In the genomic region with DNA sequence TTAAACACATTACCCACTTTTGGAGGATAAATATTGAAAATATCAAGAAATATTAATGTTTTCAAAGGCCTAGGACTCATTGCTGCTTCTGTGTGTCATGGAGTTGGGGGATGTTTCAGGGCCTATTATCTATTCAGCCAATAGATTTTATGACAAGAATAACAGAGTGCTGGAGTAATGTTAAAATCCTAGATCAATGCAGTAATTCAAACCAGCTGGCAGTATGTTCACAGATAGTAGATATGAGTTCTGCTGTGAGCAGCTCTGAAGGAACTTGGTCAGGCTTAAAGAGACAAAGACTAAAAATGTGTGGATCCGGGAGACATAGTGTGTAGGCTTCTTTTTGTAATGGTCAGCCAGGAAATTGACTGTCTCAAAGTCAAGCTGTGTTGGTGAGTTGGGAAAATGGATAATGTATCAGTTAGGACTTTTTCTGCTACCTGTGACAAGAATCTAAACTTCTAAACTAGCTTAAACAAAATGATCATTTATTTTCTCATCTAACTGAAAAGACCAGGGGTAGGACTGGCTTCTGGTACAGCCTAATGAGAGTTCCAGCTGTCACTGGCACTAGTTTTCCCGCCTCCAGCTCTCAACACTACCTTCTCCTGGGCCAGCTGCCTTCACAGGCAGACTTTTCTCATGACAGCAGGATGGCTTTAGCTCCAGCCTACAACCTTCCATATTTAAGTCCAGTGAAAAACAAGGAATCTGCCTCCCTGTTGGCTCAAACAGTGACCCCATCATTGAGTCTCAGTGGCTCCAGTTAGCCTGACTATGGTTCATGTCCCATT, we compare ENCODE assay signal across 19 cellular contexts. TPM values are rescaled to one million over a fixed set of nuclear protein-coding genes. Genes with fewer than 3 reads are reported as not detected.
DNase-seq lines count a peak whose midpoint lies in the region; ATAC-seq and TF ChIP-seq lines count a peak whose summit lies in the region.
"Had no signal": no experiment of that assay in that cellular context is flagged by ENCODE, and none has a peak within 500 bp of the region (broad histone marks: within the 10 kb centered on the region; RNA-seq: fewer than 3 reads in every experiment).

No MANE protein-coding gene starts in this region.

- CTCF ChIA-PET in naive thymus-derived CD4-positive, alpha-beta T cell (lab: Charles Lee): interaction anchor here (1.8 to 2.0 kb wide), 2 partner anchors 16 to 115 kb away, joined by 6 to 9 read pairs; a partner anchor contains a TSS

- TF ChIP-seq EP300 in esophagus muscularis mucosa (IDR thresholded peaks at IDR 0.05): no peak

- no peak for DNase-seq in Right ventricle myocardium inferior (ENCODE audit: missing footprints)
- DNase-seq in cardiac septum (ENCODE audit: low spot score): no peak
- DNase-seq in esophagus muscularis mucosa (ENCODE audit: extremely low spot score): no peak
- no peak for DNase-seq in naive thymus-derived CD4-positive, alpha-beta T cell
- DNase-seq in stimulated activated CD4-positive, alpha-beta T cell treated with anti-CD3 and anti-CD28 coated beads, Interleukin-4, amount 100 ng/mL, for 1 hour: no peak
- no peak for DNase-seq in stimulated activated naive CD8-positive, alpha-beta T cell treated with anti-CD3 and anti-CD28 coated beads, Interleukin-15, Interleukin-2, amounts not matched to agents 100 U/mL and 50 U/mL, for 24 hours
- DNase-seq in superior temporal gyrus (ENCODE audit: extremely low spot score): no peak
- no peak for DNase-seq in NCI-H2227 treated with DMSO at 0.1 percent for 48 hours (lab: John Stamatoyannopoulos, UW)
- DNase-seq: activated CD4-positive, alpha-beta T cell treated with anti-CD3 and anti-CD28 coated beads, Interleukin-2, amount 10 ng/mL, durations not matched to agents 7 days and 5 days; activated effector memory CD4-positive, alpha-beta T cell treated with anti-CD3 and anti-CD28 coated beads, Interleukin-2, amount 50 U/mL, for 16 hours; AML-193; left colon; NCI-H1417 treated with DMSO at 0.1 percent for 48 hours; NCI-H510A treated with DMSO at 0.1 percent for 48 hours had no signal

- TF ChIP-seq POLR2A in esophagus muscularis mucosa (IDR thresholded peaks at IDR 0.05; ENCODE audit: low read depth): no peak

- peaks cover 0 to 21% (median 13%) of the 10 kb centered on the region in 7 donors for H3K4me1 Mint-ChIP-seq in naive thymus-derived CD4-positive, alpha-beta T cell
- H3K4me1 Mint-ChIP-seq: activated CD4-positive, alpha-beta T cell treated with anti-CD3 and anti-CD28 coated beads, Interleukin-2, amount 10 ng/mL, durations not matched to agents 7 days and 5 days had no signal

- intact Hi-C loops in Right ventricle myocardium inferior (cut with DNase I): loop anchor here (5.0 kb wide), 2 partner anchors 34 to 94 kb away; a partner anchor contains a TSS
- intact Hi-C loops in cardiac septum (cut with DNase I): loop anchor here (5.0 to 10.0 kb wide), 2 partner anchors 94 to 926 kb away; a partner anchor contains a TSS
- intact Hi-C loops in esophagus muscularis mucosa (cut with DNase I): loop anchor here (5.0 kb wide), 2 partner anchors 34 to 114 kb away; no protein-coding TSS in a partner anchor
- intact Hi-C loops in naive thymus-derived CD4-positive, alpha-beta T cell (cut with micrococcal nuclease): no loop called here

- no peak for TF ChIP-seq CTCF in esophagus muscularis mucosa (IDR thresholded peaks at IDR 0.05)

- peaks cover 6 to 70% (median 30%) of the 10 kb centered on the region in 5 donors for H3K36me3 Mint-ChIP-seq in naive thymus-derived CD4-positive, alpha-beta T cell
- H3K36me3 Mint-ChIP-seq: neural progenitor cell had no signal

- H3K36me3 ChIP-seq in esophagus muscularis mucosa: peaks cover 0 to 58% (median 20%) of the 10 kb centered on the region in 4 donors
- peaks cover 0 to 70% (median 0%) of the 10 kb centered on the region in 3 experiments for H3K36me3 ChIP-seq in naive thymus-derived CD4-positive, alpha-beta T cell (ENCODE audit: control insufficient read depth in 2 of 3, insufficient read depth in 3 of 3, low read length in 3 of 3)
- H3K36me3 ChIP-seq: neural progenitor cell had no signal

- H3K27me3 ChIP-seq in esophagus muscularis mucosa: no peaks in the 10 kb centered on the region
- no peaks in the 10 kb centered on the region for H3K27me3 ChIP-seq in naive thymus-derived CD4-positive, alpha-beta T cell (ENCODE audit: control insufficient read depth in 2 of 2, insufficient read depth in 2 of 2, low read length in 2 of 2)
- H3K27me3 ChIP-seq: hepatocyte, neural progenitor cell had no signal

- H3K27ac Mint-ChIP-seq in naive thymus-derived CD4-positive, alpha-beta T cell: peak overlapping the region in 2 of 9 donors; percentile 51 to 72
- H3K27ac Mint-ChIP-seq: activated CD4-positive, alpha-beta T cell treated with anti-CD3 and anti-CD28 coated beads, Interleukin-2, amount 10 ng/mL, durations not matched to agents 7 days and 5 days; neural progenitor cell; type B pancreatic cell had no signal

- ATAC-seq in Right ventricle myocardium inferior: peak; percentile 15
- no peak for ATAC-seq in naive thymus-derived CD4-positive, alpha-beta T cell
- ATAC-seq in stimulated activated naive CD8-positive, alpha-beta T cell treated with anti-CD3 and anti-CD28 coated beads, Interleukin-15, Interleukin-2, amounts not matched to agents 100 U/mL and 50 U/mL, for 24 hours: no peak
- ATAC-seq: GM12878, K562, left colon had no signal

- no peak overlapping the region for H3K4me3 ChIP-seq in esophagus muscularis mucosa
- no peak overlapping the region for H3K4me3 ChIP-seq in naive thymus-derived CD4-positive, alpha-beta T cell (ENCODE audit: low read length)
- H3K4me3 ChIP-seq: GM12878, hepatocyte, K562, neural progenitor cell had no signal

- peak overlapping the region; percentile 55 to 76 (median 70) for H3K27ac ChIP-seq in esophagus muscularis mucosa (replicated peaks in 1 of 4)
- H3K27ac ChIP-seq in naive thymus-derived CD4-positive, alpha-beta T cell (ENCODE audit: low read depth, low read length): peak overlapping the region; percentile 6
- H3K27ac ChIP-seq: neural progenitor cell had no signal

- no peaks in the 10 kb centered on the region for H3K27me3 Mint-ChIP-seq in naive thymus-derived CD4-positive, alpha-beta T cell
- H3K27me3 Mint-ChIP-seq: activated CD4-positive, alpha-beta T cell treated with anti-CD3 and anti-CD28 coated beads, Interleukin-2, amount 10 ng/mL, durations not matched to agents 7 days and 5 days; type B pancreatic cell had no signal

- 77% methylated on average over 2 of the region's 2 CpGs for WGBS in esophagus muscularis mucosa

- H3K9me3 Mint-ChIP-seq in naive thymus-derived CD4-positive, alpha-beta T cell: no peaks in the 10 kb centered on the region
- H3K9me3 Mint-ChIP-seq: activated CD4-positive, alpha-beta T cell treated with anti-CD3 and anti-CD28 coated beads, Interleukin-2, amount 10 ng/mL, durations not matched to agents 7 days and 5 days; neural progenitor cell; type B pancreatic cell had no signal

- no peak overlapping the region for H3K4me3 Mint-ChIP-seq in naive thymus-derived CD4-positive, alpha-beta T cell
- H3K4me3 Mint-ChIP-seq: activated CD4-positive, alpha-beta T cell treated with anti-CD3 and anti-CD28 coated beads, Interleukin-2, amount 10 ng/mL, durations not matched to agents 7 days and 5 days; neural progenitor cell; type B pancreatic cell had no signal

- POLR2A ChIA-PET in naive thymus-derived CD4-positive, alpha-beta T cell (lab: Charles Lee): no interaction called here

- no peaks in the 10 kb centered on the region for H3K9me3 ChIP-seq in esophagus muscularis mucosa
- H3K9me3 ChIP-seq in naive thymus-derived CD4-positive, alpha-beta T cell (ENCODE audit: control insufficient read depth in 2 of 3, low read length in 3 of 3): no peaks in the 10 kb centered on the region

- peaks cover 28 to 52% (median 45%) of the 10 kb centered on the region in 4 donors for H3K4me1 ChIP-seq in esophagus muscularis mucosa
- no peaks in the 10 kb centered on the region for H3K4me1 ChIP-seq in naive thymus-derived CD4-positive, alpha-beta T cell (ENCODE audit: control insufficient read depth in 2 of 2, insufficient read depth in 2 of 2, low read length in 2 of 2)
- H3K4me1 ChIP-seq: neural progenitor cell had no signal

RNA-seq across cellular contexts. Expression of a gene that starts 16.3 kb away (rescaled TPM):
- total RNA-seq in Right ventricle myocardium inferior (7.3 TPM), cardiac septum (9.4 TPM), esophagus muscularis mucosa (1 to 10 TPM; 4.2 to 6.1 (median 5.3) TPM)
- total RNA-seq in naive thymus-derived CD4-positive, alpha-beta T cell: 1 to 10 TPM; 4.7 to 8.7 (median 6.8) TPM
- polyA plus RNA-seq in naive thymus-derived CD4-positive, alpha-beta T cell: 1 to 10 TPM; 5.0 to 7.8 TPM

RNA-seq across cellular contexts. Expression of a gene that starts 38.8 kb away (rescaled TPM):
- total RNA-seq in Right ventricle myocardium inferior (93.7 TPM), cardiac septum (61.2 TPM), esophagus muscularis mucosa (10 to 100 TPM; 32.1 to 52.3 (median 39.5) TPM)
- total RNA-seq in naive thymus-derived CD4-positive, alpha-beta T cell: 100 to 1,000 TPM in 4 of 5 experiments, 10 to 100 TPM in 1; 26.9 to 258 (median 134) TPM
- 10 to 100 TPM; 43.2 to 46.3 TPM for polyA plus RNA-seq in naive thymus-derived CD4-positive, alpha-beta T cell

Comparison
In these comparisons a context has a peak if more than half of its experiments do, and no peak if none do; other contexts are left out.
1. intact Hi-C loops: an anchor here in Right ventricle myocardium inferior (5.0 kb wide), cardiac septum (5.0 to 10.0 kb wide) and esophagus muscularis mucosa (5.0 kb wide); none called in naive thymus-derived CD4-positive, alpha-beta T cell.